In genomic region chr19:38671654-38672053, GRCh38 we compare ENCODE assay signal across 1 cellular context.
TF ChIP-seq lines count a peak whose summit lies in the region.

No MANE protein-coding gene starts in this region.

TF ChIP-seq in GM23338, 12 proteins besides CTCF, POLR2A, EP300 and RAD21 (continued from another document):
- TF ChIP-seq REST (IDR thresholded peaks at IDR 0.05; ENCODE audit: unreplicated experiment): no peak
- TF ChIP-seq STAT1 (IDR thresholded peaks at IDR 0.05; ENCODE audit: unreplicated experiment): no peak
